10 cellular contexts compared by ENCODE assay signal in genomic region chr7:44998153-44998871, GRCh38. TPM values are rescaled to one million over a fixed set of nuclear protein-coding genes. Genes with fewer than 3 reads are reported as not detected.
DNase-seq lines count a peak whose midpoint lies in the region; TF ChIP-seq lines count a peak whose summit lies in the region.
"Had no signal": no experiment of that assay in that cellular context is flagged by ENCODE, and none has a peak within 500 bp of the region (broad histone marks: within the 10 kb centered on the region; RNA-seq: fewer than 3 reads in every experiment).

No MANE protein-coding gene starts in this region.

- TF ChIP-seq EP300 in sigmoid colon (IDR thresholded peaks at IDR 0.05), result no peak

- no peaks in the 10 kb centered on the region for H3K9me3 ChIP-seq in sigmoid colon

- peak overlapping the region in 1 of 2 donors; percentile 99 for H3K27ac ChIP-seq in coronary artery
- peak overlapping the region; percentile 86 to 94 (median 92) for H3K27ac ChIP-seq in sigmoid colon

- peak overlapping the region; percentile 10; the same call in 1 of the 2 replicates for H3K4me3 ChIP-seq in GM12864 (ENCODE audit: low read depth, low read length)
- peak overlapping the region; percentile 96 for H3K4me3 ChIP-seq in coronary artery
- peak overlapping the region in 2 of 4 donors; percentile 85 to 91 for H3K4me3 ChIP-seq in sigmoid colon

- TF ChIP-seq CTCF in GM12864 (IDR thresholded peaks at IDR 0.05; ENCODE audit: low read depth, low read length, missing control alignments) (no peak), coronary artery (IDR thresholded peaks at IDR 0.05) (no peak), sigmoid colon (IDR thresholded peaks at IDR 0.05) (no peak), GM13976 (IDR thresholded peaks at IDR 0.05; ENCODE audit: borderline replicate concordance, control extremely low read depth, extremely low read depth, insufficient read depth, missing control alignments) (no peak)

- no peaks in the 10 kb centered on the region for H3K27me3 ChIP-seq in sigmoid colon

- no peak for TF ChIP-seq POLR2A in sigmoid colon (IDR thresholded peaks at IDR 0.05)

- peaks cover 0 to 25% (median 13%) of the 10 kb centered on the region in 4 donors for H3K4me1 ChIP-seq in sigmoid colon

- intact Hi-C loops in sigmoid colon (cut with DNase I), result loop anchor here (5.0 kb wide), 1 partner anchor 111 kb away; the partner anchor contains the start of gene PURB

- in situ Hi-C loops in GM13976 (cut with MboI; ENCODE audit: low sequenced_read_pairs, unreplicated experiment), result no loop called here

- 88 to 90% methylated on average over 4 of the region's 4 CpGs for WGBS in sigmoid colon, 2 donors

- no peaks in the 10 kb centered on the region for H3K36me3 ChIP-seq in sigmoid colon

- no peak for DNase-seq in GM12864 (ENCODE audit: low read depth)
- peak; percentile 49 for DNase-seq in NAMALWA (ENCODE audit: low spot score)
- no peak for DNase-seq in coronary artery (ENCODE audit: low spot score)
- DNase-seq in sigmoid colon, result peak; percentile 24
- no peak for DNase-seq in superior temporal gyrus (ENCODE audit: extremely low spot score)
- DNase-seq in GM13976 (ENCODE audit: low spot score), result no peak
- DNase-seq in activated gamma-delta T cell treated with Interleukin-2 at 50 U/mL for 16 hours, result no peak
- DNase-seq: activated CD4-positive, CD25-positive, alpha-beta regulatory T cell treated with anti-CD3 and anti-CD28 coated beads, Interleukin-2, amount 50 U/mL, for 72 hours had no signal

RNA-seq across cellular contexts. Expression of gene CCM2, which starts 1.7 kb away (rescaled TPM):
- total RNA-seq in sigmoid colon, result 10 to 100 TPM; 28.1 to 40.7 (median 36.3) TPM
- polyA plus RNA-seq in sigmoid colon, result 10 to 100 TPM; 29.1 to 54.2 (median 29.4) TPM

RNA-seq across cellular contexts. Expression of gene MYO1G, which starts 19.5 kb away (rescaled TPM):
- 1 to 10 TPM; 1.1 to 3.4 (median 1.1) TPM for total RNA-seq in sigmoid colon
- 10 to 100 TPM in 1 of 3 donors, 1 to 10 TPM in 2; 2.4 to 19.5 (median 2.8) TPM for polyA plus RNA-seq in sigmoid colon
- total RNA-seq: M059J, renal cortical epithelial cell had no signal

Comparison
In these comparisons a context has a peak if more than half of its experiments do, and no peak if none do; other contexts are left out.
1. DNase-seq: peak in NAMALWA (single experiment) and sigmoid colon (single experiment); none in GM12864 (single experiment), coronary artery (single experiment), superior temporal gyrus (single experiment), GM13976 (single experiment) and activated gamma-delta T cell treated with Interleukin-2 at 50 U/mL for 16 hours (single experiment).